Comparison of ENCODE assay signal across 2 cellular contexts in the genomic region with DNA sequence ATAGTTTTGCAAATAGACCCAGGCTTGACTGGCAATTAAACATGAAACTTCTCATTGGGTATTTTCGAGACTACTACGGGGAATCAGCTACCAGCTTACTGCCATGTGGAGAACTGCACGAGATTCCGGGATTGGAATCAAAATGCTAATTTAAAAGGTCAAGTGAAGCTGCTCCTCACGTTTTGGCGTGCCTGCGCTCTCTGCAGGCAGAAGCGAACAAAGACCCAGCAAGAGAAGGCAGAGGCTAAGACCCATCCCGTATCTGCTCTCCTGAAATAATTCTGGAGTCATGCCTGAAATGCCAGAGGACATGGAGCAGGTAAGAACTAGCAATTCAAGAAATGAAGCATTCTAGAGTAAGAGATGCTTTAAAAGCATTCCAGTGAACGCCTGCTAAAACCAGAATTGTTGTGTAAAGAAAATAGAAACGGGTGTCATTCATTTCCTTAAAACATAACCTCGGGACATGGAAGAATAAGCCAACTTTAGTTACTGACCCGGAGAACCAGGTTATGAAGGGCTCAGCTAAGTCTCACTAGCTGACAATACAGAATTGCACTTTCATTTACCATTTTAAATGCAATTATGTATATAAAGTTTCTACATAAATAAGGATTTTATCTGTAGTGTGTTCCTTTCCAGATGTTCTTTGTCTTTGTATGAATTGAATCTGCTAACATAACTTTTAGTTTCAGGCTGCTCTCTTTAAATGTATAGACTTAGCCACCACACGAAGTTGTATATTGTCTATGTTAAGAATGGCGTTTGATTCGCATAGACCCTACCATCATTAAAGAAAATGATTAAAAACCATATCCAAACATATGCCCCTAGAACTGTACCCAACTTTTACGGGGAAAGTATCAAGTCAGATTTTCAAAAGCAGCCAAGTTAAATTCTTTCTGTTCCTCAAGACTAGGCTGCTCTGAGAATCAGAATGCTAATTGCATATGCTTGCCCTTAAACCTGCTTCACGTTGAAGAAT.
TF ChIP-seq lines count a peak whose summit lies in the region.

No MANE protein-coding gene starts in this region.

TF ChIP-seq in HCT116, 20 proteins besides CTCF, POLR2A, EP300 and RAD21 (continued from another document):
- TF ChIP-seq REST (IDR thresholded peaks at IDR 0.05; ENCODE audit: low read depth) (no peak), YY1 (IDR thresholded peaks at IDR 0.05; ENCODE audit: extremely low read depth, insufficient replicate concordance, low read depth, low read length) (no peak), POLR2AphosphoS5 (IDR thresholded peaks at IDR 0.05; ENCODE audit: low read depth, low read length) (peak; percentile 72), SP1 (IDR thresholded peaks at IDR 0.05; ENCODE audit: low read depth) (peak; percentile 65)

TF ChIP-seq in PFSK-1, 5 proteins besides CTCF, POLR2A, EP300 and RAD21 (continued from another document):
- TF ChIP-seq REST (IDR thresholded peaks at IDR 0.05; ENCODE audit: insufficient read depth in 1 of 2, low read depth in 2 of 2, low read length in 2 of 2) (peak in 1 of 2 experiments; percentile 35; a peak in 1 of 4 replicates), POLR2AphosphoS5 (IDR thresholded peaks at IDR 0.05; ENCODE audit: low read depth, low read length) (peak; percentile 54; the same call in 1 of the 2 replicates)
